In genomic region chr12:62794218-62794583, GRCh38 we compare ENCODE assay signal across 1 cellular context.
TF ChIP-seq lines count a peak whose summit lies in the region.

No MANE protein-coding gene starts in this region.

TF ChIP-seq in GM12878, 131 proteins besides CTCF, POLR2A, EP300 and RAD21:
- TF ChIP-seq NKRF (conservative IDR thresholded peaks at IDR 0.05) (no peak), SIN3A (IDR thresholded peaks at IDR 0.05; ENCODE audit: low read depth, low read length) (no peak), NBN (IDR thresholded peaks at IDR 0.05) (no peak), IRF3 (IDR thresholded peaks at IDR 0.05) (no peak), RB1 (IDR thresholded peaks at IDR 0.05; ENCODE audit: borderline replicate concordance) (no peak), EED (IDR thresholded peaks at IDR 0.05; ENCODE audit: low read depth) (no peak), SMARCA5 (IDR thresholded peaks at IDR 0.05) (no peak), BCL3 (IDR thresholded peaks at IDR 0.05; ENCODE audit: borderline replicate concordance, insufficient read depth, low read depth, low read length, poor library complexity, severe bottlenecking) (no peak), TCF3 (IDR thresholded peaks at IDR 0.05; ENCODE audit: borderline replicate concordance, insufficient read depth, low read depth, low read length) (no peak), ZBTB11 (CRISPR knock-in tag; IDR thresholded peaks at IDR 0.05) (no peak), ESRRA (IDR thresholded peaks at IDR 0.05; ENCODE audit: low read length) (no peak), E4F1 (IDR thresholded peaks at IDR 0.05; ENCODE audit: borderline replicate concordance, partially characterized antibody) (no peak), ZNF687 (IDR thresholded peaks at IDR 0.05) (no peak), ZNF592 (IDR thresholded peaks at IDR 0.05) (no peak)
TF ChIP-seq in GM12878: peak in this region for 0.
